Comparison of ENCODE assay signal across 14 cellular contexts in the genomic region with DNA sequence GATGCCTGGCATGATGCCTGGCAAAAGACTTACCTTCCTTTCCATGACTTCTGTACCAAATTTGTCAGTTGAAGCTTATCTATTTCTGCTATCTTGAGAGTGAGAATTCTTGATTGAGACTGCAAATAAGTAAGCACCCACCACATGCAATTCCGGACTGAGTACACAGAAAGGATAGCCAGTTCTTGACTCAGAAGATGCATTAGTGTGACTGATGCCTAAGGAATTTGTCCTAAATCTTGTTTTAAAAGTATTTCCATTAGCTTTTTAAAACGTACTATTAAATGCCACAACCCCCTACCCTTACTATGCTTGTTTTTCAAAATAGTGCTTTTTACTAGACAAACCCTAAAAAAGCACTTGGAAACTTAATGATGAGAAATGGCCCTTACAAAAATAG. TPM values are rescaled to one million over a fixed set of nuclear protein-coding genes. Genes with fewer than 3 reads are reported as not detected.
DNase-seq lines count a peak whose midpoint lies in the region; ATAC-seq and TF ChIP-seq lines count a peak whose summit lies in the region.
"Had no signal": no experiment of that assay in that cellular context is flagged by ENCODE, and none has a peak within 500 bp of the region (broad histone marks: within the 10 kb centered on the region; RNA-seq: fewer than 3 reads in every experiment).

No MANE protein-coding gene starts in this region.

- H3K9me3 Mint-ChIP-seq in chondrocyte (ENCODE audit: low read depth), result no peaks in the 10 kb centered on the region
- H3K9me3 Mint-ChIP-seq: activated T-helper 2 cell treated with anti-CD3 and anti-CD28 coated beads, Interferon-gamma antibody, Interleukin-2, Interleukin-4, amounts not matched to agents 10 μg/mL and 5 μg/mL and 100 μg/mL, durations not matched to agents 14 hours and 24 hours and 36 hours; WTC11 had no signal

- H3K36me3 ChIP-seq in mesodermal cell (ENCODE audit: control insufficient read depth, insufficient read depth, low read length) (peaks cover 24% of the 10 kb centered on the region), lower lobe of right lung (peaks cover 25% of the 10 kb centered on the region)

- H3K4me1 ChIP-seq in mesodermal cell (ENCODE audit: control insufficient read depth, insufficient read depth, low read length, poor library complexity, severe bottlenecking), result peaks cover 53% of the 10 kb centered on the region
- peaks cover 10% of the 10 kb centered on the region for H3K4me1 ChIP-seq in lower lobe of right lung

- no peak for TF ChIP-seq CTCF in chondrocyte (IDR thresholded peaks at IDR 0.05)
- no peak for TF ChIP-seq CTCF in lower lobe of right lung (IDR thresholded peaks at IDR 0.05)

- H3K27ac Mint-ChIP-seq in chondrocyte (ENCODE audit: unreplicated experiment), result peak overlapping the region; percentile 58
- H3K27ac Mint-ChIP-seq: activated T-helper 2 cell treated with anti-CD3 and anti-CD28 coated beads, Interferon-gamma antibody, Interleukin-2, Interleukin-4, amounts not matched to agents 10 μg/mL and 5 μg/mL and 100 μg/mL, durations not matched to agents 14 hours and 24 hours and 36 hours had no signal

- no peaks in the 10 kb centered on the region for H3K27me3 ChIP-seq in lower lobe of right lung (ENCODE audit: low read depth)

- H3K4me3 ChIP-seq in mesodermal cell (ENCODE audit: extremely low read depth, insufficient read depth, low read length, poor library complexity, severe bottlenecking), result no peak overlapping the region
- H3K4me3 ChIP-seq in lower lobe of right lung, result no peak overlapping the region

- no peak overlapping the region for H3K4me3 Mint-ChIP-seq in chondrocyte (ENCODE audit: unreplicated experiment)
- H3K4me3 Mint-ChIP-seq: WTC11 had no signal

- H3K27me3 Mint-ChIP-seq in chondrocyte (ENCODE audit: low read depth), result no peaks in the 10 kb centered on the region

- no peak for ATAC-seq in lower lobe of right lung
- ATAC-seq: left ventricle myocardium superior, WTC11 had no signal

- in situ Hi-C loops in ACHN (cut with HindIII; ENCODE audit: low pct_ligation_motif_present, low pct_unique_long_range_greater_than_20kb, low sequenced_read_pairs), result no loop called here

- 50% methylated on average over 2 of the region's 2 CpGs; no CpG with 5 or more reads in 1 of the 2 experiments for WGBS in mesodermal cell (ENCODE audit: insufficient coverage in 2 of 2), 2 experiments

- DNase-seq in ACHN (peak; percentile 57), NCI-H226 (peak; percentile 69), chondrocyte (ENCODE audit: low spot score) (no peak), NCI-H1694 treated with DMSO at 0.1 percent for 48 hours (lab: John Stamatoyannopoulos, UW) (no peak), lower lobe of right lung (no peak), NCI-H748 treated with DMSO at 0.1 percent for 48 hours (lab: John Stamatoyannopoulos, UW) (no peak), anterior cingulate cortex (lab: John Stamatoyannopoulos, UW) (no peak)
- DNase-seq: effector memory CD4-positive, alpha-beta T cell; left ventricle myocardium superior; NCI-H1694 had no signal

- H3K9me3 ChIP-seq in mesodermal cell (ENCODE audit: control insufficient read depth, low read length) (no peaks in the 10 kb centered on the region), lower lobe of right lung (no peaks in the 10 kb centered on the region)

- H3K36me3 Mint-ChIP-seq in chondrocyte (ENCODE audit: low read depth), result peaks cover 2% of the 10 kb centered on the region

- peaks cover 43% of the 10 kb centered on the region for H3K4me1 Mint-ChIP-seq in chondrocyte (ENCODE audit: low read depth)

- intact Hi-C loops in lower lobe of right lung (cut with DNase I), result no loop called here

- H3K27ac ChIP-seq in mesodermal cell (ENCODE audit: low read depth, low read length, severe bottlenecking), result peak overlapping the region; percentile 92
- H3K27ac ChIP-seq in lower lobe of right lung, result no peak overlapping the region

RNA-seq across cellular contexts. Expression of a gene that starts 0.5 kb away (rescaled TPM):
- total RNA-seq in chondrocyte (0.26 to 0.56 TPM (median 0.37 TPM) in 3 replicates), lower lobe of right lung (0.30 TPM)
- 0.48 TPM for polyA plus RNA-seq in mesodermal cell (2013, experiment 1 of 2)
- 0.76 TPM for polyA plus RNA-seq in mesodermal cell (2013, experiment 2 of 2)
- total RNA-seq: activated T-helper 2 cell treated with anti-CD3 and anti-CD28 coated beads, Interferon-gamma antibody, Interleukin-2, Interleukin-4, amounts not matched to agents 10 μg/mL and 5 μg/mL and 100 μg/mL, durations not matched to agents 14 hours and 24 hours and 36 hours; left ventricle myocardium superior; OCI-LY7; WTC11 had no signal

RNA-seq across cellular contexts. Expression of a gene that starts 54.6 kb away (rescaled TPM):
- 28.1 to 53.3 TPM (median 29.7 TPM) in 3 replicates for total RNA-seq in chondrocyte
- polyA plus RNA-seq in mesodermal cell (2013, experiment 1 of 2), result 38.2 TPM
- 33.7 TPM for polyA plus RNA-seq in mesodermal cell (2013, experiment 2 of 2)
- total RNA-seq in lower lobe of right lung, result 13.9 TPM

Comparison
In these comparisons a context has a peak if more than half of its experiments do, and no peak if none do; other contexts are left out.
1. DNase-seq: peak in ACHN (single experiment) and NCI-H226 (single experiment); none in chondrocyte (single experiment), NCI-H1694 treated with DMSO at 0.1 percent for 48 hours (single experiment), lower lobe of right lung (single experiment), NCI-H748 treated with DMSO at 0.1 percent for 48 hours (single experiment) and anterior cingulate cortex (0 of 58).